In genomic region chr14:73787760-73788508, GRCh38 we compare ENCODE assay signal across 8 cellular contexts.
DNase-seq lines count a peak whose midpoint lies in the region; ATAC-seq lines count a peak whose summit lies in the region.

No MANE protein-coding gene starts in this region.

- H3K36me3 ChIP-seq in HUES64 (ENCODE audit: insufficient read depth, low read length) (no peaks in the 10 kb centered on the region), skeletal muscle satellite cell (ENCODE audit: insufficient read depth, low read length) (no peaks in the 10 kb centered on the region)

- H3K4me1 Mint-ChIP-seq in activated T-cell treated with anti-CD3 and anti-CD28 coated beads, Interleukin-2, amount 50 U/mL, for 72 hours (ENCODE audit: low read depth), result peaks cover 59% of the 10 kb centered on the region

- no peaks in the 10 kb centered on the region for H3K9me3 Mint-ChIP-seq in activated T-cell treated with anti-CD3 and anti-CD28 coated beads, Interleukin-2, amount 50 U/mL, for 72 hours

- WGBS in HUES64, result 33% methylated on average over 11 of the region's 11 CpGs

- H3K27me3 ChIP-seq in HUES64 (ENCODE audit: insufficient read depth, low read length), result peaks cover 77% of the 10 kb centered on the region
- H3K27me3 ChIP-seq in skeletal muscle satellite cell (ENCODE audit: control insufficient read depth, insufficient read depth, low read length), result no peaks in the 10 kb centered on the region

- H3K27ac Mint-ChIP-seq in activated T-cell treated with anti-CD3 and anti-CD28 coated beads, Interleukin-2, amount 50 U/mL, for 72 hours, result peak overlapping the region; percentile 98

- H3K9me3 ChIP-seq in HUES64 (ENCODE audit: insufficient read depth, low read depth, low read length) (no peaks in the 10 kb centered on the region), skeletal muscle satellite cell (replicated peaks; ENCODE audit: low read length) (no peaks in the 10 kb centered on the region)

- peaks cover 2 to 7% of the 10 kb centered on the region in 2 donors for H3K36me3 Mint-ChIP-seq in activated T-cell treated with anti-CD3 and anti-CD28 coated beads, Interleukin-2, amount 50 U/mL, for 72 hours (ENCODE audit: insufficient read depth in 2 of 2)

- ATAC-seq in activated T-cell treated with anti-CD3 and anti-CD28 coated beads, Interleukin-2, amount 50 U/mL, for 72 hours (replicated peaks in 1 of 2), result peak; percentile 57 to 63
- ATAC-seq in esophagus mucosa, result no peak

- no peaks in the 10 kb centered on the region for H3K27me3 Mint-ChIP-seq in activated T-cell treated with anti-CD3 and anti-CD28 coated beads, Interleukin-2, amount 50 U/mL, for 72 hours (ENCODE audit: low read depth)

- H3K4me3 Mint-ChIP-seq in activated T-cell treated with anti-CD3 and anti-CD28 coated beads, Interleukin-2, amount 50 U/mL, for 72 hours, result peak overlapping the region; percentile 92 to 95

- H3K9ac ChIP-seq in HUES64 (ENCODE audit: low read depth, low read length), result peak overlapping the region; percentile 71; the same call in 1 of the 2 replicates
- peak overlapping the region; percentile 94 for H3K9ac ChIP-seq in skeletal muscle satellite cell (ENCODE audit: low read depth, low read length)

- peak overlapping the region; percentile 60 for H3K4me3 ChIP-seq in HUES64 (ENCODE audit: low read length)
- peak overlapping the region; percentile 74 for H3K4me3 ChIP-seq in skeletal muscle satellite cell (ENCODE audit: low read length)

- H3K4me2 ChIP-seq in skeletal muscle satellite cell (ENCODE audit: low read length), result peak overlapping the region; percentile 91

- H3K4me1 ChIP-seq in HUES64 (ENCODE audit: insufficient read depth, low read length) (peaks cover 36% of the 10 kb centered on the region), skeletal muscle satellite cell (ENCODE audit: control insufficient read depth, insufficient read depth, low read length) (peaks cover 67% of the 10 kb centered on the region)

- DNase-seq in EL, result peak; percentile 42
- DNase-seq in activated T-cell treated with anti-CD3 and anti-CD28 coated beads, Interleukin-2, amount 50 U/mL, for 72 hours, result peak; percentile 64 to 70
- DNase-seq in globus pallidus (ENCODE audit: low spot score), result peak; percentile 49
- no peak for DNase-seq in effector CD8-positive, alpha-beta T cell (lab: John Stamatoyannopoulos, UW)
- no peak for DNase-seq in DMS53 treated with DMSO at 0.1 percent for 48 hours (lab: John Stamatoyannopoulos, UW; ENCODE audit: unreplicated experiment)

- no peak overlapping the region for H3K27ac ChIP-seq in HUES64 (ENCODE audit: low read depth, low read length)

Comparison
In these comparisons a context has a peak if more than half of its experiments do, and no peak if none do; other contexts are left out.
1. DNase-seq: peak in EL (single experiment), activated T-cell treated with anti-CD3 and anti-CD28 coated beads, Interleukin-2, amount 50 U/mL, for 72 hours (2 of 2) and globus pallidus (single experiment); none in effector CD8-positive, alpha-beta T cell (single experiment) and DMS53 treated with DMSO at 0.1 percent for 48 hours (single experiment).